Comparison of ENCODE assay signal across 8 cellular contexts in the genomic region with DNA sequence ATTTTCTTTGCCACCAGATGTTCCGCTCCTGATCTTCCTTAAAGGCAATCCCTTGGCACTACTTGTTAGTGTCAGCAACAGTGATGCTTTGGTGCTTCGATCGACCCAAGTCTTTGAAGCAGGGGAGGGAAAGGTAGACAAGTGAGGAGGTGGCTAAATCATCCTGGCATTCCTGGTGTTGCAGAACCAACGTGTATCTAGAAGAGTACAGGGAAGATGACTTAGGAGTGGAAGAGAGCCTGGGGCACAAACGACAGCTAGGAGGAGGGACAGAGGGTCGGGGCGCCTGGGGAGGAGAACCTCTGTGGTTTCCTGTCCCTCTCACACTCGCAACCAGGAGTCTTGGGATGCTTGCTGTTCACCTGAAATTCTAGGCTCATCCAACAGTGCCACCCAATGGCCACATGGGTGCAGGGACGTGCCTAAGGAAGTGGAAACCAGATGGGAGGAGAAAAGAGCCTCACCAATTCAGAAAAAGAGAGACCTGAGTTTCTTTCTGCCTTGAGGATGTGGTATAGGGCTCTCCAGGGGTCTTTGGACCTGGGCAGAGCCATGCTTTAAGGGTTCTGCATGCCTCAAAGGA. TPM values are rescaled to one million over a fixed set of nuclear protein-coding genes. Genes with fewer than 3 reads are reported as not detected.
DNase-seq lines count a peak whose midpoint lies in the region; ATAC-seq and TF ChIP-seq lines count a peak whose summit lies in the region.

No MANE protein-coding gene starts in this region.

- 20 to 24% methylated on average over 9 of the region's 9 CpGs for WGBS in upper lobe of left lung, 2 donors

- peaks cover 6% of the 10 kb centered on the region for H3K4me1 ChIP-seq in mucosa of descending colon (ENCODE audit: low read depth)
- H3K4me1 ChIP-seq in upper lobe of left lung = peaks cover 0 to 14% (median 11%) of the 10 kb centered on the region in 4 donors

- H3K36me3 ChIP-seq in BJ (ENCODE audit: control insufficient read depth, insufficient read depth, low read length) (no peaks in the 10 kb centered on the region), mucosa of descending colon (ENCODE audit: low read depth) (no peaks in the 10 kb centered on the region), upper lobe of left lung (no peaks in the 10 kb centered on the region)

- intact Hi-C loops in mucosa of descending colon (cut with DNase I, micrococcal nuclease) = loop anchor here (5.0 to 10.0 kb wide), 3 partner anchors 61 to 167 kb away; no protein-coding TSS in a partner anchor

- CTCF ChIA-PET in BJ (lab: Yijun Ruan, JAX) = interaction anchor here (1.0 to 5.8 kb wide), 7 partner anchors 10 to 172 kb away, joined by 3 to 70 read pairs (median 7); partner anchors contain the start of gene KCNA2

- POLR2A ChIA-PET in BJ (lab: Charles Lee) = no interaction called here

- TF ChIP-seq CTCF in BJ (IDR thresholded peaks at IDR 0.05; ENCODE audit: insufficient read depth, low read depth, low read length) = peak; percentile 82
- TF ChIP-seq CTCF in epithelial cell of esophagus (IDR thresholded peaks at IDR 0.05; ENCODE audit: insufficient read depth, low read depth, low read length, missing control alignments) = peak; percentile 89
- peak; percentile 69 for TF ChIP-seq CTCF in mucosa of descending colon (IDR thresholded peaks at IDR 0.05)
- peak in 5 of 6 experiments; percentile 33 to 67 (median 57) for TF ChIP-seq CTCF in upper lobe of left lung (IDR thresholded peaks at IDR 0.05)

- ATAC-seq in mucosa of descending colon = peak; percentile 56
- ATAC-seq in upper lobe of left lung (ENCODE audit: low FRiP score in 2 of 2) = peak in 1 of 2 donors; percentile 34
- no peak for ATAC-seq in HG03439 (IDR thresholded peaks at IDR 0.05; ENCODE audit: unreplicated experiment)

- H3K9me3 ChIP-seq in mucosa of descending colon (no peaks in the 10 kb centered on the region), upper lobe of left lung (no peaks in the 10 kb centered on the region)

- TF ChIP-seq POLR2A in upper lobe of left lung (IDR thresholded peaks at IDR 0.05) = no peak

- TF ChIP-seq EP300 in upper lobe of left lung (IDR thresholded peaks at IDR 0.05) = no peak

- H3K27me3 ChIP-seq in BJ (ENCODE audit: control insufficient read depth, insufficient read depth, low read length) (peaks cover 13% of the 10 kb centered on the region), upper lobe of left lung (no peaks in the 10 kb centered on the region)

- no peak overlapping the region for H3K27ac ChIP-seq in upper lobe of left lung

- DNase-seq in BJ (ENCODE audit: low read depth) = no peak
- peak; percentile 82 for DNase-seq in H4 (ENCODE audit: low spot score)
- peak; percentile 22 for DNase-seq in NCI-H226
- DNase-seq in activated CD4-positive, alpha-beta T cell treated with anti-CD3 and anti-CD28 coated beads for 48 hours = peak; percentile 77
- peak; percentile 78 for DNase-seq in epithelial cell of esophagus (ENCODE audit: low read depth)
- DNase-seq in mucosa of descending colon = peak in 2 of 3 donors; percentile 76 to 79
- peak in 1 of 2 donors; percentile 64 for DNase-seq in upper lobe of left lung

- H3K4me3 ChIP-seq in BJ (ENCODE audit: low read depth, low read length) = no peak overlapping the region
- H3K4me3 ChIP-seq in epithelial cell of esophagus (ENCODE audit: low read length) = no peak overlapping the region
- H3K4me3 ChIP-seq in mucosa of descending colon = no peak overlapping the region
- no peak overlapping the region for H3K4me3 ChIP-seq in upper lobe of left lung

RNA-seq across cellular contexts. Expression of gene KCNA2, which starts 9.5 kb away (rescaled TPM):
- not detected in 2 replicates for polyA plus RNA-seq in BJ (2011; rRNA removed)
- polyA minus RNA-seq in BJ (2011; rRNA and poly(A)+ RNA removed) = under 0.01 and 0.05 TPM in 2 replicates
- total RNA-seq in H4 (2014; rRNA removed; shearing (Covaris generic)) = 0.06 and 0.52 TPM in 2 replicates
- total RNA-seq in mucosa of descending colon (1 to 10 TPM in 1 of 3 donors, under 1 TPM in 2; 0.12 to 4.7 (median 0.46) TPM), upper lobe of left lung (under 1 TPM; under 0.01 to 0.77 (median 0.23) TPM)

RNA-seq across cellular contexts. Expression of gene KCNA3, which starts 59.1 kb away (rescaled TPM):
- polyA plus RNA-seq in BJ (2011; rRNA removed) = 0.38 and 0.39 TPM in 2 replicates
- polyA minus RNA-seq in BJ (2011; rRNA and poly(A)+ RNA removed) = 0.41 and 0.90 TPM in 2 replicates
- not detected in 2 replicates for total RNA-seq in H4 (2014; rRNA removed; shearing (Covaris generic))
- total RNA-seq in mucosa of descending colon (1 to 10 TPM; 1.5 to 2.7 (median 1.9) TPM), upper lobe of left lung (10 to 100 TPM; 12.6 to 25.1 (median 19.7) TPM)
